ENCODE assay signal across 8 cellular contexts in the genomic region with DNA sequence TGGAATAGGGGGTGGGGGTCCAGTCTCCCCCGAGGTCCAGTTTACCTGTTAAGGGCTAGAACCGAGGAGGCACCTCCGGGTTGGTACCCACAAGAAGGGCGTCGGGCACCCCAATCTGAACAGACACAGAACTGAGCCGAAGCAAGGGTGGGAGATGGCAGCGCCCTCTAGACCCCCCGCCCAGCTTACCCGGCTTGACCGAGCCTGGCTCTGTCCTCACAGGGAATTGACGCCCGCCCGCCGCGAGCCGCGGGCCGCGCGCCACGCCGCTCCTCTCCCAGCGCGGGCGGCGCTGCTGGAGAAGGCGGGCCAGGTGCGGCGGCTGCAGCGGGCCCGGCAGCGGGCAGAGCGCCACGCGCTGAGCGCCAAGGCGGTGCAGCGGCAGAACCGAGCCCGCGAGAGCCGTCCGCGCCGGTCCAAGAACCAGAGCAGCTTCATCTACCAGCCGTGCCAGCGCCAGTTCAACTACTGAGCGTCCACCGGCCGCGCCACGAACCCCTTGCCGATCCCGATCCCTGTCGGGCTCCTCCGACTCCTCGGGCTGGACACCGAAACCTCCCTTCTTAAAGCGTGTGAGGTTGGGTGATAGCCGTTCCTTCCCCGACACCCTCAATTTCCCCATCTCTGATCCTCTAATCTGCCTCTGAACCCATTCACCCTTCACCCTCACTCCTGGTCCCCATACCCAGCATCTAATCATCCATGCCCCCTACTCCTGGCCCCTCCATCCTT. TPM values are rescaled to one million over a fixed set of nuclear protein-coding genes. Genes with fewer than 3 reads are reported as not detected.
A peak's percentile ranks its signal among the peaks of the same experiment; 100 is the strongest.
DNase-seq lines count a peak whose midpoint lies in the region; FAIRE-seq and TF ChIP-seq lines count a peak whose summit lies in the region.

No MANE protein-coding gene starts in this region.

- POLR2A ChIA-PET in endothelial cell of umbilical vein (lab: Charles Lee): interaction anchor here (0.7 kb wide), 1 partner anchor 11 kb away, joined by 4 read pairs; no protein-coding TSS in a partner anchor

- H3K27me3 ChIP-seq in Loucy (ENCODE audit: insufficient read depth, low read length, poor library complexity, severe bottlenecking) (no peaks in the 10 kb centered on the region), endothelial cell of umbilical vein (ENCODE audit: control insufficient read depth in 2 of 2, insufficient read depth in 2 of 2, low read length in 2 of 2) (no peaks in the 10 kb centered on the region), mononuclear cell (ENCODE audit: insufficient read depth, low read length) (no peaks in the 10 kb centered on the region), subcutaneous abdominal adipose tissue (ENCODE audit: control insufficient read depth in 5 of 5, insufficient read depth in 4 of 5, low read length in 5 of 5) (no peaks in the 10 kb centered on the region)

- H3K9me2 ChIP-seq in Loucy (replicated peaks; ENCODE audit: low read depth, low read length): no peaks in the 10 kb centered on the region

- peaks cover 26% of the 10 kb centered on the region for H3K4me1 Mint-ChIP-seq in T-helper 2 cell treated with Interferon-gamma antibody and Interleukin-4, amounts not matched to agents 5 μg/mL and 100 μg/mL, for 36 hours (ENCODE audit: low read depth)

- peak overlapping the region; percentile 96 for H3K4me3 ChIP-seq in Loucy (ENCODE audit: low read length, poor library complexity, severe bottlenecking)
- peak overlapping the region; percentile 46 to 69 (median 65) for H3K4me3 ChIP-seq in endothelial cell of umbilical vein (replicated peaks in 1 of 3; ENCODE audit: insufficient read depth in 1 of 3, low read depth in 1 of 3, low read length in 3 of 3)
- H3K4me3 ChIP-seq in mononuclear cell (ENCODE audit: low read length): peak overlapping the region; percentile 68
- H3K4me3 ChIP-seq in subcutaneous abdominal adipose tissue (ENCODE audit: low read depth in 1 of 5, low read length in 5 of 5): peak overlapping the region; percentile 67 to 80 (median 73)

- H4K20me1 ChIP-seq in Loucy (ENCODE audit: insufficient read depth, low read length, poor library complexity, severe bottlenecking) (no peaks in the 10 kb centered on the region), endothelial cell of umbilical vein (replicated peaks; ENCODE audit: control insufficient read depth, extremely low read depth, insufficient read depth, low read length) (no peaks in the 10 kb centered on the region)

- intact Hi-C loops in endothelial cell of umbilical vein (cut with micrococcal nuclease): loop anchor here (2.0 kb wide), 1 partner anchor 151 kb away; the partner anchor contains the start of gene MAP1LC3A

- peak overlapping the region; percentile 81 for H3K9ac ChIP-seq in Loucy (ENCODE audit: low read depth, low read length, poor library complexity, severe bottlenecking)
- peak overlapping the region; percentile 63 for H3K9ac ChIP-seq in endothelial cell of umbilical vein (replicated peaks; ENCODE audit: extremely low read depth, insufficient read depth, low read length)
- peak overlapping the region in 4 of 5 donors; percentile 5 to 87 (median 68) for H3K9ac ChIP-seq in subcutaneous abdominal adipose tissue (ENCODE audit: low read length in 5 of 5)

- TF ChIP-seq CTCF in Loucy (conservative IDR thresholded peaks at IDR 0.05; ENCODE audit: low read length) (peak; percentile 25), endothelial cell of umbilical vein (IDR thresholded peaks at IDR 0.05; ENCODE audit: extremely low read depth in 1 of 2, insufficient read depth in 1 of 2, low read depth in 1 of 2, low read length in 2 of 2) (peak; percentile 17 to 69)

- FAIRE-seq in endothelial cell of umbilical vein (lab: Jason Lieb, UNC): no peak

- H3K9me1 ChIP-seq in endothelial cell of umbilical vein (replicated peaks; ENCODE audit: control insufficient read depth, extremely low read depth, insufficient read depth, low read length): no peaks in the 10 kb centered on the region

- peak; percentile 46 for TF ChIP-seq POLR2A in endothelial cell of umbilical vein (IDR thresholded peaks at IDR 0.05; ENCODE audit: low read depth, low read length)

- DNase-seq in activated T-cell treated with anti-CD3 and anti-CD28 coated beads for 24 hours (ENCODE audit: low read depth) (peak; percentile 49), H4 (ENCODE audit: low spot score) (peak; percentile 47), endothelial cell of umbilical vein (ENCODE audit: low read depth, low spot score) (peak; percentile 86)
- no peak for DNase-seq in activated T-cell treated with anti-CD3 and anti-CD28 coated beads, Interleukin-2, amount 50 U/mL, for 48 hours
- peak; percentile 62 for DNase-seq in T-helper 2 cell treated with Interferon-gamma antibody and Interleukin-4, amounts not matched to agents 5 μg/mL and 100 μg/mL, for 36 hours (ENCODE audit: low spot score)

- H3K27ac ChIP-seq in endothelial cell of umbilical vein (ENCODE audit: insufficient read depth, low read depth, low read length) (no peak overlapping the region), subcutaneous abdominal adipose tissue (ENCODE audit: low read depth, low read length) (peak overlapping the region; percentile 90)

- no peaks in the 10 kb centered on the region for H3K9me3 ChIP-seq in Loucy (ENCODE audit: insufficient read depth, low read depth, low read length)
- no peaks in the 10 kb centered on the region for H3K9me3 ChIP-seq in endothelial cell of umbilical vein (replicated peaks; ENCODE audit: control insufficient read depth, insufficient read depth, low read length)
- no peaks in the 10 kb centered on the region for H3K9me3 ChIP-seq in mononuclear cell (ENCODE audit: low read depth, low read length)
- no peaks in the 10 kb centered on the region for H3K9me3 ChIP-seq in subcutaneous abdominal adipose tissue (ENCODE audit: control insufficient read depth in 5 of 5, low read length in 5 of 5)

- peak overlapping the region; percentile 100 for H2AFZ ChIP-seq in Loucy (ENCODE audit: low read length)
- H2AFZ ChIP-seq in endothelial cell of umbilical vein (ENCODE audit: low read depth, low read length): peak overlapping the region; percentile 78

- dilution Hi-C loops in endothelial cell of umbilical vein (cut with MboI; ENCODE audit: extremely low pct_ligation_motif_present, low sequenced_read_pairs): no loop called here

- no peaks in the 10 kb centered on the region for H3K9me3 Mint-ChIP-seq in T-helper 2 cell treated with Interferon-gamma antibody and Interleukin-4, amounts not matched to agents 5 μg/mL and 100 μg/mL, for 36 hours

- no peaks in the 10 kb centered on the region for H3F3A ChIP-seq in Loucy (ENCODE audit: low read depth)

- BruUV-seq in endothelial cell of umbilical vein (replicated peaks; lab: Mats Ljungman, UMichigan): no TSS peak

- CTCF ChIA-PET in endothelial cell of umbilical vein (lab: Charles Lee): interaction anchor here (0.6 to 4.1 kb wide), 7 partner anchors 10 to 398 kb away, joined by 3 to 24 read pairs (median 4); partner anchors contain the start of gene DYNLRB1

- peak overlapping the region; percentile 85 for H3K4me3 Mint-ChIP-seq in T-helper 2 cell treated with Interferon-gamma antibody and Interleukin-4, amounts not matched to agents 5 μg/mL and 100 μg/mL, for 36 hours

- peaks cover 7% of the 10 kb centered on the region for H3K27me3 Mint-ChIP-seq in T-helper 2 cell treated with Interferon-gamma antibody and Interleukin-4, amounts not matched to agents 5 μg/mL and 100 μg/mL, for 36 hours (ENCODE audit: low read depth)

- H3K79me2 ChIP-seq in Loucy (ENCODE audit: insufficient read depth, low read length) (no peaks in the 10 kb centered on the region), endothelial cell of umbilical vein (ENCODE audit: control insufficient read depth, insufficient read depth, low read length) (no peaks in the 10 kb centered on the region)

- peaks cover 11% of the 10 kb centered on the region for H3K36me3 Mint-ChIP-seq in T-helper 2 cell treated with Interferon-gamma antibody and Interleukin-4, amounts not matched to agents 5 μg/mL and 100 μg/mL, for 36 hours (ENCODE audit: low read depth)

- H3K4me2 ChIP-seq in Loucy (ENCODE audit: low read depth, low read length, poor library complexity, severe bottlenecking): peak overlapping the region; percentile 91
- peak overlapping the region; percentile 76 for H3K4me2 ChIP-seq in endothelial cell of umbilical vein (ENCODE audit: insufficient read depth, low read length)

- H3K4me1 ChIP-seq in Loucy (ENCODE audit: insufficient read depth, low read length, poor library complexity, severe bottlenecking) (peaks cover 31% of the 10 kb centered on the region), endothelial cell of umbilical vein (ENCODE audit: control insufficient read depth, extremely low read depth, insufficient read depth, low read length) (peaks cover 31% of the 10 kb centered on the region), mononuclear cell (ENCODE audit: insufficient read depth, low read length) (peaks cover 36% of the 10 kb centered on the region), subcutaneous abdominal adipose tissue (ENCODE audit: control insufficient read depth in 5 of 5, insufficient read depth in 5 of 5, low read length in 5 of 5) (peaks cover 2 to 34% (median 27%) of the 10 kb centered on the region in 5 donors)

- peaks cover 4% of the 10 kb centered on the region; the same call in 1 of the 2 replicates for H3K36me3 ChIP-seq in Loucy (ENCODE audit: insufficient read depth, low read length)
- H3K36me3 ChIP-seq in endothelial cell of umbilical vein (ENCODE audit: control insufficient read depth in 2 of 2, extremely low read depth in 1 of 2, insufficient read depth in 2 of 2, low read length in 2 of 2): peaks cover 0 to 6% of the 10 kb centered on the region in 2 experiments
- peaks cover 6 to 37% (median 20%) of the 10 kb centered on the region in 5 donors for H3K36me3 ChIP-seq in subcutaneous abdominal adipose tissue (ENCODE audit: control insufficient read depth in 5 of 5, insufficient read depth in 5 of 5, low read length in 5 of 5)

- peak overlapping the region; percentile 90 for H3K27ac Mint-ChIP-seq in T-helper 2 cell treated with Interferon-gamma antibody and Interleukin-4, amounts not matched to agents 5 μg/mL and 100 μg/mL, for 36 hours

RNA-seq across cellular contexts. Expression of gene TP53INP2, which starts 5.9 kb away (rescaled TPM):
- total RNA-seq in H4 (2014; rRNA removed; shearing (Covaris generic)): 4.2 and 6.1 TPM in 2 replicates
- total RNA-seq in endothelial cell of umbilical vein (30.5 and 36.4 TPM in 2 replicates), mononuclear cell (7.7 TPM)
- polyA plus RNA-seq in endothelial cell of umbilical vein: 14.5 and 18.3 TPM in 2 replicates
- 12.5 and 13.4 TPM in 2 replicates for polyA plus RNA-seq in endothelial cell of umbilical vein (2011; cell fraction: cytosol; rRNA removed)
- 29.6 and 30.9 TPM in 2 replicates for polyA plus RNA-seq in endothelial cell of umbilical vein (2011; cell fraction: nucleus; rRNA removed)
- polyA plus RNA-seq in endothelial cell of umbilical vein (2012): 25.5 and 33.0 TPM in 2 replicates
- 17.9 and 21.4 TPM in 2 replicates for polyA minus RNA-seq in endothelial cell of umbilical vein
- 1.6 TPM for polyA minus RNA-seq in endothelial cell of umbilical vein (2011; cell fraction: cytosol; rRNA and poly(A)+ RNA removed)
- 11.5 and 14.0 TPM in 2 replicates for polyA minus RNA-seq in endothelial cell of umbilical vein (2011; cell fraction: nucleus; rRNA and poly(A)+ RNA removed)

RNA-seq across cellular contexts. Expression of gene PIGU, which starts 33.1 kb away (rescaled TPM):
- 20.9 and 35.8 TPM in 2 replicates for total RNA-seq in H4 (2014; rRNA removed; shearing (Covaris generic))
- total RNA-seq in endothelial cell of umbilical vein: 20.3 and 23.3 TPM in 2 replicates
- polyA plus RNA-seq in endothelial cell of umbilical vein: 81.8 and 82.2 TPM in 2 replicates
- 41.0 and 44.8 TPM in 2 replicates for polyA plus RNA-seq in endothelial cell of umbilical vein (2011; cell fraction: cytosol; rRNA removed)
- polyA plus RNA-seq in endothelial cell of umbilical vein (2011; cell fraction: nucleus; rRNA removed): 26.5 and 32.9 TPM in 2 replicates
- 23.4 and 24.9 TPM in 2 replicates for polyA plus RNA-seq in endothelial cell of umbilical vein (2012)
- 87.5 and 93.2 TPM in 2 replicates for polyA minus RNA-seq in endothelial cell of umbilical vein
- 30.0 TPM for polyA minus RNA-seq in endothelial cell of umbilical vein (2011; cell fraction: cytosol; rRNA and poly(A)+ RNA removed)
- polyA minus RNA-seq in endothelial cell of umbilical vein (2011; cell fraction: nucleus; rRNA and poly(A)+ RNA removed): 16.3 and 38.1 TPM in 2 replicates
- 4.3 TPM for total RNA-seq in mononuclear cell

Comparison
In these comparisons a context has a peak if more than half of its experiments do, and no peak if none do; other contexts are left out.
1. DNase-seq: peak in activated T-cell treated with anti-CD3 and anti-CD28 coated beads for 24 hours (single experiment), H4 (single experiment), T-helper 2 cell treated with Interferon-gamma antibody and Interleukin-4, amounts not matched to agents 5 μg/mL and 100 μg/mL, for 36 hours (single experiment) and endothelial cell of umbilical vein (single experiment); none in activated T-cell treated with anti-CD3 and anti-CD28 coated beads, Interleukin-2, amount 50 U/mL, for 48 hours (0 of 2).
2. Peak in every context shown above with its lines, with median percentiles within 50 percentile points of each other: H3K4me3 ChIP-seq and H3K9ac ChIP-seq.